Comparison of ENCODE assay signal across 1 cellular context in genomic region chr14:31025335-31026075, GRCh38.
TF ChIP-seq lines count a peak whose summit lies in the region.

AP4S1 (plus strand) TSS chr14:31025649; CDS start chr14:31066197, 40,548 bp downstream.

TF ChIP-seq in HEK293, 187 proteins besides CTCF, POLR2A, EP300 and RAD21 (continued from another document):
- TF ChIP-seq ZNF518A (tag by site-specific recombination; conservative IDR thresholded peaks at IDR 0.05; ENCODE audit: low read depth) (no peak), ZEB2 (tag by site-specific recombination; IDR thresholded peaks at IDR 0.05) (peak; percentile 84), GLIS1 (tag by site-specific recombination; IDR thresholded peaks at IDR 0.05) (peak; percentile 74), EGR2 (tag by site-specific recombination; IDR thresholded peaks at IDR 0.05; ENCODE audit: low read depth) (0 out of 2 replicates have a peak, but pooled peaks have one; percentile 29), HOXA7 (CRISPR knock-in tag; IDR thresholded peaks at IDR 0.05; ENCODE audit: borderline replicate concordance) (no peak), ZNF777 (tag by site-specific recombination; IDR thresholded peaks at IDR 0.05; ENCODE audit: borderline replicate concordance) (no peak), ZNF629 (tag by site-specific recombination; IDR thresholded peaks at IDR 0.05) (peak; percentile 29; the same call in 1 of the 2 replicates), IKZF3 (tag by site-specific recombination; IDR thresholded peaks at IDR 0.05) (no peak), ZNF366 (tag by site-specific recombination; conservative IDR thresholded peaks at IDR 0.05) (no peak), ZNF394 (tag by site-specific recombination; IDR thresholded peaks at IDR 0.05; ENCODE audit: borderline replicate concordance) (no peak), ZBTB26 (tag by site-specific recombination; optimal IDR thresholded peaks at IDR 0.05) (peak; percentile 42), KLF17 (tag by site-specific recombination; IDR thresholded peaks at IDR 0.05) (no peak), ZNF335 (tag by site-specific recombination; conservative IDR thresholded peaks at IDR 0.05) (peak; percentile 92), KLF16 (tag by site-specific recombination; IDR thresholded peaks at IDR 0.05) (peak; percentile 76), ZNF341 (tag by site-specific recombination; IDR thresholded peaks at IDR 0.05; ENCODE audit: low read depth) (peak; percentile 72), ZNF561 (tag by site-specific recombination; IDR thresholded peaks at IDR 0.05; ENCODE audit: borderline replicate concordance) (peak; percentile 17; the same call in 1 of the 2 replicates), ZXDB (tag by site-specific recombination; IDR thresholded peaks at IDR 0.05) (peak; percentile 62; the same call in 1 of the 2 replicates), ZNF548 (tag by site-specific recombination; IDR thresholded peaks at IDR 0.05) (no peak), PRDM2 (tag by site-specific recombination; IDR thresholded peaks at IDR 0.05; ENCODE audit: borderline replicate concordance) (no peak)
- TF ChIP-seq, protein P1, sequence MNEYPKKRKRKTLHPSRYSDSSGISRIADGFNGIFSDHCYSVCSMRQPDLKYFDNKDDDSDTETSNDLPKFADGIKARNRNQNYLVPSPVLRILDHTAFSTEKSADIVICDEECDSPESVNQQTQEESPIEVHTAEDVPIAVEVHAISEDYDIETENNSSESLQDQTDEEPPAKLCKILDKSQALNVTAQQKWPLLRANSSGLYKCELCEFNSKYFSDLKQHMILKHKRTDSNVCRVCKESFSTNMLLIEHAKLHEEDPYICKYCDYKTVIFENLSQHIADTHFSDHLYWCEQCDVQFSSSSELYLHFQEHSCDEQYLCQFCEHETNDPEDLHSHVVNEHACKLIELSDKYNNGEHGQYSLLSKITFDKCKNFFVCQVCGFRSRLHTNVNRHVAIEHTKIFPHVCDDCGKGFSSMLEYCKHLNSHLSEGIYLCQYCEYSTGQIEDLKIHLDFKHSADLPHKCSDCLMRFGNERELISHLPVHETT (tag by site-specific recombination; IDR thresholded peaks at IDR 0.05) = peak; percentile 63; the same call in 1 of the 2 replicates
- TF ChIP-seq, protein P2, sequence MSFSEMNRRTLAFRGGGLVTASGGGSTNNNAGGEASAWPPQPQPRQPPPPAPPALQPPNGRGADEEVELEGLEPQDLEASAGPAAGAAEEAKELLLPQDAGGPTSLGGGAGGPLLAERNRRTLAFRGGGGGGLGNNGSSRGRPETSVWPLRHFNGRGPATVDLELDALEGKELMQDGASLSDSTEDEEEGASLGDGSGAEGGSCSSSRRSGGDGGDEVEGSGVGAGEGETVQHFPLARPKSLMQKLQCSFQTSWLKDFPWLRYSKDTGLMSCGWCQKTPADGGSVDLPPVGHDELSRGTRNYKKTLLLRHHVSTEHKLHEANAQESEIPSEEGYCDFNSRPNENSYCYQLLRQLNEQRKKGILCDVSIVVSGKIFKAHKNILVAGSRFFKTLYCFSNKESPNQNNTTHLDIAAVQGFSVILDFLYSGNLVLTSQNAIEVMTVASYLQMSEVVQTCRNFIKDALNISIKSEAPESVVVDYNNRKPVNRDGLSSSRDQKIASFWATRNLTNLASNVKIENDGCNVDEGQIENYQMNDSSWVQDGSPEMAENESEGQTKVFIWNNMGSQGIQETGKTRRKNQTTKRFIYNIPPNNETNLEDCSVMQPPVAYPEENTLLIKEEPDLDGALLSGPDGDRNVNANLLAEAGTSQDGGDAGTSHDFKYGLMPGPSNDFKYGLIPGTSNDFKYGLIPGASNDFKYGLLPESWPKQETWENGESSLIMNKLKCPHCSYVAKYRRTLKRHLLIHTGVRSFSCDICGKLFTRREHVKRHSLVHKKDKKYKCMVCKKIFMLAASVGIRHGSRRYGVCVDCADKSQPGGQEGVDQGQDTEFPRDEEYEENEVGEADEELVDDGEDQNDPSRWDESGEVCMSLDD (tag by site-specific recombination; IDR thresholded peaks at IDR 0.05) = peak; percentile 73; the same call in 1 of the 2 replicates
